Comparison of ENCODE assay signal across 18 cellular contexts in genomic region chr10:43177588-43177987, GRCh38. TPM values are rescaled to one million over a fixed set of nuclear protein-coding genes. Genes with fewer than 3 reads are reported as not detected.
DNase-seq lines count a peak whose midpoint lies in the region; ATAC-seq and TF ChIP-seq lines count a peak whose summit lies in the region.
"Had no signal": no experiment of that assay in that cellular context is flagged by ENCODE, and none has a peak within 500 bp of the region (broad histone marks: within the 10 kb centered on the region; RNA-seq: fewer than 3 reads in every experiment).

No MANE protein-coding gene starts in this region.

- peak overlapping the region; percentile 2 for H3K27ac Mint-ChIP-seq in central memory CD8-positive, alpha-beta T cell (ENCODE audit: low read depth)
- H3K27ac Mint-ChIP-seq: CD8-positive, alpha-beta T cell; IgD-negative memory B cell had no signal

- peaks cover 6% of the 10 kb centered on the region for H3K9me3 Mint-ChIP-seq in central memory CD8-positive, alpha-beta T cell
- H3K9me3 Mint-ChIP-seq: CD14-positive monocyte had no signal

- no peak overlapping the region for H3K4me3 ChIP-seq in fibroblast of mammary gland (ENCODE audit: control insufficient read depth, low read depth, low read length)
- H3K4me3 ChIP-seq in brain microvascular endothelial cell (ENCODE audit: low read depth, low read length): no peak overlapping the region
- H3K4me3 ChIP-seq in WERI-Rb-1 (ENCODE audit: low read depth, low read length): no peak overlapping the region
- H3K4me3 ChIP-seq: BLaER1, HAP-1 had no signal

- H3K9me3 ChIP-seq in WERI-Rb-1 (ENCODE audit: severe bottlenecking): no peaks in the 10 kb centered on the region
- H3K9me3 ChIP-seq: HAP-1 had no signal

- in situ Hi-C loops in brain microvascular endothelial cell (cut with HindIII; ENCODE audit: low pct_ligation_motif_present, low sequenced_read_pairs): no loop called here

- peaks cover 52% of the 10 kb centered on the region for H3K36me3 Mint-ChIP-seq in central memory CD8-positive, alpha-beta T cell (ENCODE audit: insufficient read depth)

- no peaks in the 10 kb centered on the region for H3K27me3 ChIP-seq in brain microvascular endothelial cell (replicated peaks)
- no peaks in the 10 kb centered on the region for H3K27me3 ChIP-seq in WERI-Rb-1 (ENCODE audit: insufficient read depth, low read depth, severe bottlenecking)
- H3K27me3 ChIP-seq: BLaER1 had no signal

- peaks cover 18% of the 10 kb centered on the region for H3K4me1 Mint-ChIP-seq in central memory CD8-positive, alpha-beta T cell
- H3K4me1 Mint-ChIP-seq: CD14-positive monocyte had no signal

- DNase-seq in HCEC 1CT: peak; percentile 21
- DNase-seq in central memory CD8-positive, alpha-beta T cell (ENCODE audit: low spot score in 2 of 2): no peak
- peak; percentile 31 for DNase-seq in fibroblast of mammary gland (ENCODE audit: low read depth)
- DNase-seq in left lobe of liver (ENCODE audit: low spot score): no peak
- no peak for DNase-seq in SIG-M5 treated with dmso at 0.1 percent for 504 hours (lab: John Stamatoyannopoulos, UW; ENCODE audit: unreplicated experiment)
- DNase-seq in HPDE6-E6E7 (ENCODE audit: extremely low spot score): no peak
- no peak for DNase-seq in brain microvascular endothelial cell
- no peak for DNase-seq in WERI-Rb-1
- DNase-seq: 8988T; Calu3; CD8-positive, alpha-beta T cell; DMS79 treated with DMSO at 0.1 percent for 48 hours; GF-D8 had no signal

- H3K4me3 Mint-ChIP-seq in central memory CD8-positive, alpha-beta T cell: no peak overlapping the region
- H3K4me3 Mint-ChIP-seq: CD14-positive monocyte; CD8-positive, alpha-beta T cell; IgD-negative memory B cell had no signal

- no peak for ATAC-seq in central memory CD8-positive, alpha-beta T cell (replicated peaks; ENCODE audit: extremely low read depth, poor library complexity, severe bottlenecking)
- peak; percentile 66 for ATAC-seq in left lobe of liver
- ATAC-seq: CD8-positive, alpha-beta T cell had no signal

- no peak for TF ChIP-seq CTCF in fibroblast of mammary gland (conservative IDR thresholded peaks at IDR 0.05; ENCODE audit: control insufficient read depth, insufficient read depth, low read depth, low read length)
- no peak for TF ChIP-seq CTCF in brain microvascular endothelial cell (IDR thresholded peaks at IDR 0.05; ENCODE audit: low read depth, low read length, missing control alignments)
- no peak for TF ChIP-seq CTCF in WERI-Rb-1 (IDR thresholded peaks at IDR 0.05; ENCODE audit: low read depth, low read length)

- H3K27ac ChIP-seq in brain microvascular endothelial cell: no peak overlapping the region
- H3K27ac ChIP-seq in WERI-Rb-1: no peak overlapping the region
- H3K27ac ChIP-seq: BLaER1, HL-60 had no signal

- H3K36me3 ChIP-seq in brain microvascular endothelial cell (replicated peaks): peaks cover 41% of the 10 kb centered on the region
- peaks cover 12% of the 10 kb centered on the region for H3K36me3 ChIP-seq in WERI-Rb-1

- no peaks in the 10 kb centered on the region for H3K27me3 Mint-ChIP-seq in central memory CD8-positive, alpha-beta T cell
- H3K27me3 Mint-ChIP-seq: IgD-negative memory B cell had no signal

RNA-seq across cellular contexts. Expression of gene CSGALNACT2, which starts 39.3 kb away (rescaled TPM):
- 5.5 TPM for total RNA-seq in left lobe of liver

Comparison
In these comparisons a context has a peak if more than half of its experiments do, and no peak if none do; other contexts are left out.
1. DNase-seq: peak in HCEC 1CT (single experiment) and fibroblast of mammary gland (single experiment); none in central memory CD8-positive, alpha-beta T cell (0 of 2), left lobe of liver (single experiment), SIG-M5 treated with dmso at 0.1 percent for 504 hours (single experiment), HPDE6-E6E7 (single experiment), brain microvascular endothelial cell (single experiment) and WERI-Rb-1 (single experiment).